In genomic region chr18:13220326-13220991, GRCh38 we compare ENCODE assay signal across 11 cellular contexts. TPM values are rescaled to one million over a fixed set of nuclear protein-coding genes. Genes with fewer than 3 reads are reported as not detected.
A peak's percentile ranks its signal among the peaks of the same experiment; 100 is the strongest.
DNase-seq lines count a peak whose midpoint lies in the region; ATAC-seq and TF ChIP-seq lines count a peak whose summit lies in the region.
"Had no signal": no experiment of that assay in that cellular context is flagged by ENCODE, and none has a peak within 500 bp of the region (broad histone marks: within the 10 kb centered on the region; RNA-seq: fewer than 3 reads in every experiment).

No MANE protein-coding gene starts in this region.

- H3K27me3 ChIP-seq in gastroesophageal sphincter (no peaks in the 10 kb centered on the region), rectal smooth muscle tissue (ENCODE audit: control insufficient read depth, insufficient read depth, low read length) (no peaks in the 10 kb centered on the region), Karpas-422 (ENCODE audit: low read length) (no peaks in the 10 kb centered on the region)

- H3K27ac ChIP-seq in gastroesophageal sphincter (peak overlapping the region in 3 of 4 donors; percentile 64 to 93 (median 92)), rectal smooth muscle tissue (ENCODE audit: low read depth, low read length) (peak overlapping the region; percentile 41), Karpas-422 (ENCODE audit: low read length) (no peak overlapping the region)
- H3K27ac ChIP-seq: cardiac muscle cell, KMS-11 had no signal

- CTCF ChIA-PET in GM10248 (lab: Yijun Ruan, JAX), result interaction anchor here (0.6 to 1.0 kb wide), 2 partner anchors 14 to 60 kb away, joined by 3 to 5 read pairs; no protein-coding TSS in a partner anchor

- H3K9ac ChIP-seq in rectal smooth muscle tissue (ENCODE audit: low read length) (no peak overlapping the region), Karpas-422 (ENCODE audit: low read length) (no peak overlapping the region)
- H3K9ac ChIP-seq: KMS-11 had no signal

- no peaks in the 10 kb centered on the region for H3K9me2 ChIP-seq in Karpas-422 (replicated peaks; ENCODE audit: insufficient read depth, low read length)

- no peaks in the 10 kb centered on the region for H4K20me1 ChIP-seq in Karpas-422 (ENCODE audit: insufficient read depth, low read depth, low read length)

- H3K4me1 ChIP-seq in gastroesophageal sphincter (peaks cover 7 to 85% (median 58%) of the 10 kb centered on the region in 3 donors), rectal smooth muscle tissue (ENCODE audit: control insufficient read depth, insufficient read depth, low read length) (peaks cover 41% of the 10 kb centered on the region), Karpas-422 (ENCODE audit: low read length) (no peaks in the 10 kb centered on the region)

- H3K9me3 ChIP-seq in gastroesophageal sphincter, result no peaks in the 10 kb centered on the region
- H3K9me3 ChIP-seq in Karpas-422 (ENCODE audit: low read length), result no peaks in the 10 kb centered on the region

- H3K4me3 ChIP-seq in gastroesophageal sphincter, result peak overlapping the region; percentile 4 to 64
- no peak overlapping the region for H3K4me3 ChIP-seq in rectal smooth muscle tissue (ENCODE audit: low read length)
- H3K4me3 ChIP-seq in Karpas-422 (ENCODE audit: low read length), result no peak overlapping the region
- H3K4me3 ChIP-seq: cardiac muscle cell had no signal

- WGBS in gastroesophageal sphincter (ENCODE audit: low coverage in 1 of 2), 2 donors, result 0 to 29% methylated on average over 1 to 8 of the region's 10 CpGs

- TF ChIP-seq POLR2A in gastroesophageal sphincter (IDR thresholded peaks at IDR 0.05), result no peak

- H3K79me2 ChIP-seq in Karpas-422 (ENCODE audit: low read length), result no peaks in the 10 kb centered on the region

- no peak overlapping the region for H3K4me2 ChIP-seq in Karpas-422 (ENCODE audit: low read depth, low read length, poor library complexity, severe bottlenecking)
- H3K4me2 ChIP-seq: KMS-11 had no signal

- ATAC-seq in gastroesophageal sphincter (no peak), GM19035 (IDR thresholded peaks at IDR 0.05; ENCODE audit: unreplicated experiment) (no peak)
- ATAC-seq: PC-3 had no signal

- TF ChIP-seq CTCF in gastroesophageal sphincter (IDR thresholded peaks at IDR 0.05) (no peak), GM10248 (IDR thresholded peaks at IDR 0.05; ENCODE audit: control extremely low read depth, extremely low read depth, low read depth, missing control alignments) (no peak)

- POLR2A ChIA-PET in GM10248 (lab: Yijun Ruan, JAX), result no interaction called here

- TF ChIP-seq EP300 in gastroesophageal sphincter (IDR thresholded peaks at IDR 0.05), result no peak

- DNase-seq in DMS79 treated with DMSO at 0.1 percent for 48 hours (lab: John Stamatoyannopoulos, UW) (peak; percentile 53), NCI-H2029 treated with DMSO at 0.1 percent for 48 hours (lab: John Stamatoyannopoulos, UW) (peak; percentile 83), NCI-H2107 treated with DMSO at 0.1 percent for 48 hours (lab: John Stamatoyannopoulos, UW; ENCODE audit: unreplicated experiment) (no peak), Karpas-422 (no peak), GM10248 (ENCODE audit: extremely low spot score) (no peak)
- DNase-seq: PC-3 had no signal

- H3K36me3 ChIP-seq in gastroesophageal sphincter (no peaks in the 10 kb centered on the region), rectal smooth muscle tissue (ENCODE audit: control insufficient read depth, insufficient read depth, low read length) (no peaks in the 10 kb centered on the region), Karpas-422 (ENCODE audit: insufficient read depth, low read length) (no peaks in the 10 kb centered on the region)
- H3K36me3 ChIP-seq: cardiac muscle cell had no signal

- H2AFZ ChIP-seq in Karpas-422 (ENCODE audit: low read length), result no peak overlapping the region

RNA-seq across cellular contexts. Expression of gene LDLRAD4, which starts 1.9 kb away (rescaled TPM):
- total RNA-seq in gastroesophageal sphincter, result 10 to 100 TPM; 28.1 to 85.9 (median 55.2) TPM
- total RNA-seq in Karpas-422 (2014; rRNA removed; shearing (Covaris generic); ENCODE audit: low replicate concordance), result 204 and 269 TPM in 2 replicates
- total RNA-seq: PC-3 had no signal

Comparison
In these comparisons a context has a peak if more than half of its experiments do, and no peak if none do; other contexts are left out.
1. DNase-seq: peak in DMS79 treated with DMSO at 0.1 percent for 48 hours (single experiment) and NCI-H2029 treated with DMSO at 0.1 percent for 48 hours (single experiment); none in NCI-H2107 treated with DMSO at 0.1 percent for 48 hours (single experiment), Karpas-422 (single experiment) and GM10248 (single experiment).
2. H3K4me3 ChIP-seq: peak in gastroesophageal sphincter (2 of 2); none in rectal smooth muscle tissue (single experiment) and Karpas-422 (single experiment).